Comparison of ENCODE assay signal across 21 cellular contexts in genomic region chr3:63942513-63942912, GRCh38. TPM values are rescaled to one million over a fixed set of nuclear protein-coding genes. Genes with fewer than 3 reads are reported as not detected.
DNase-seq lines count a peak whose midpoint lies in the region; ATAC-seq and TF ChIP-seq lines count a peak whose summit lies in the region.
"Had no signal": no experiment of that assay in that cellular context is flagged by ENCODE, and none has a peak within 500 bp of the region (broad histone marks: within the 10 kb centered on the region; RNA-seq: fewer than 3 reads in every experiment).

No MANE protein-coding gene starts in this region.

- intact Hi-C loops in body of pancreas (cut with DNase I) (no loop called here), psoas muscle (cut with DNase I) (no loop called here)

- peak overlapping the region; percentile 85 for H3K27ac Mint-ChIP-seq in activated naive CD8-positive, alpha-beta T cell treated with anti-CD3 and anti-CD28 coated beads, Interleukin-2, amount 10 ng/mL, durations not matched to agents 7 days and 5 days
- no peak overlapping the region for H3K27ac Mint-ChIP-seq in activated naive CD8-positive, alpha-beta T cell treated with anti-CD3 and anti-CD28 coated beads, Interleukin-2, amount 50 U/mL, for 24 hours
- H3K27ac Mint-ChIP-seq: HFFc6 had no signal

- H3K4me3 Mint-ChIP-seq in activated naive CD8-positive, alpha-beta T cell treated with anti-CD3 and anti-CD28 coated beads, Interleukin-2, amount 10 ng/mL, durations not matched to agents 7 days and 5 days = no peak overlapping the region
- H3K4me3 Mint-ChIP-seq in activated naive CD8-positive, alpha-beta T cell treated with anti-CD3 and anti-CD28 coated beads, Interleukin-2, amount 50 U/mL, for 24 hours = no peak overlapping the region
- H3K4me3 Mint-ChIP-seq: CD4-positive, alpha-beta memory T cell; HFFc6 had no signal

- POLR2A ChIA-PET in activated naive CD8-positive, alpha-beta T cell treated with anti-CD3 and anti-CD28 coated beads, Interleukin-2, amount 10 ng/mL, durations not matched to agents 7 days and 5 days (lab: Charles Lee) = no interaction called here

- TF ChIP-seq CTCF in body of pancreas (IDR thresholded peaks at IDR 0.05) = no peak
- no peak for TF ChIP-seq CTCF in psoas muscle (IDR thresholded peaks at IDR 0.05)

- H3K36me3 ChIP-seq in body of pancreas (replicated peaks in 1 of 2; ENCODE audit: insufficient read depth in 1 of 2, low read depth in 2 of 2) (no peaks in the 10 kb centered on the region), psoas muscle (ENCODE audit: insufficient read depth in 1 of 2, low read depth in 1 of 2) (peaks cover 0 to 4% of the 10 kb centered on the region in 2 donors)
- H3K36me3 ChIP-seq: HAP-1 had no signal

- peaks cover 42% of the 10 kb centered on the region for H3K4me1 Mint-ChIP-seq in activated naive CD8-positive, alpha-beta T cell treated with anti-CD3 and anti-CD28 coated beads, Interleukin-2, amount 10 ng/mL, durations not matched to agents 7 days and 5 days
- peaks cover 60% of the 10 kb centered on the region for H3K4me1 Mint-ChIP-seq in activated naive CD8-positive, alpha-beta T cell treated with anti-CD3 and anti-CD28 coated beads, Interleukin-2, amount 50 U/mL, for 24 hours

- H3K4me1 ChIP-seq in body of pancreas = peaks cover 98% of the 10 kb centered on the region
- H3K4me1 ChIP-seq in psoas muscle = peaks cover 43% of the 10 kb centered on the region

- no peak for TF ChIP-seq POLR2A in body of pancreas (IDR thresholded peaks at IDR 0.05)

- no peaks in the 10 kb centered on the region for H3K9me3 Mint-ChIP-seq in activated naive CD8-positive, alpha-beta T cell treated with anti-CD3 and anti-CD28 coated beads, Interleukin-2, amount 10 ng/mL, durations not matched to agents 7 days and 5 days
- H3K9me3 Mint-ChIP-seq in activated naive CD8-positive, alpha-beta T cell treated with anti-CD3 and anti-CD28 coated beads, Interleukin-2, amount 50 U/mL, for 24 hours = no peaks in the 10 kb centered on the region
- H3K9me3 Mint-ChIP-seq: HFFc6 had no signal

- ATAC-seq in activated naive CD8-positive, alpha-beta T cell treated with anti-CD3 and anti-CD28 coated beads, Interleukin-2, amount 10 ng/mL, durations not matched to agents 7 days and 5 days (ENCODE audit: low read depth) = no peak
- ATAC-seq in activated naive CD8-positive, alpha-beta T cell treated with anti-CD3 and anti-CD28 coated beads, Interleukin-2, amount 50 U/mL, for 24 hours = no peak
- ATAC-seq in body of pancreas (no peak), psoas muscle (peak; percentile 69 to 82 (median 78))

- H3K4me3 ChIP-seq in body of pancreas (no peak overlapping the region), psoas muscle (no peak overlapping the region)
- H3K4me3 ChIP-seq: HAP-1 had no signal

- H3K9me3 ChIP-seq in body of pancreas = no peaks in the 10 kb centered on the region
- H3K9me3 ChIP-seq in psoas muscle = no peaks in the 10 kb centered on the region
- H3K9me3 ChIP-seq: HAP-1 had no signal

- no peaks in the 10 kb centered on the region for H3K27me3 Mint-ChIP-seq in activated naive CD8-positive, alpha-beta T cell treated with anti-CD3 and anti-CD28 coated beads, Interleukin-2, amount 10 ng/mL, durations not matched to agents 7 days and 5 days
- H3K27me3 Mint-ChIP-seq in activated naive CD8-positive, alpha-beta T cell treated with anti-CD3 and anti-CD28 coated beads, Interleukin-2, amount 50 U/mL, for 24 hours = no peaks in the 10 kb centered on the region
- H3K27me3 Mint-ChIP-seq: CD4-positive, alpha-beta memory T cell had no signal

- no peaks in the 10 kb centered on the region for H3K27me3 ChIP-seq in body of pancreas
- H3K27me3 ChIP-seq in psoas muscle (ENCODE audit: insufficient read depth in 3 of 3, low read length in 2 of 3) = no peaks in the 10 kb centered on the region

- DNase-seq in activated naive CD8-positive, alpha-beta T cell treated with anti-CD3 and anti-CD28 coated beads, Interleukin-2, amount 10 ng/mL, durations not matched to agents 7 days and 5 days = no peak
- DNase-seq in activated naive CD8-positive, alpha-beta T cell treated with anti-CD3 and anti-CD28 coated beads, Interleukin-2, amount 50 U/mL, for 24 hours = no peak
- DNase-seq in body of pancreas = no peak
- DNase-seq in psoas muscle = no peak
- no peak for DNase-seq in pons (ENCODE audit: low spot score)
- DNase-seq in NCI-H1694 treated with DMSO at 0.1 percent for 48 hours (lab: John Stamatoyannopoulos, UW) = no peak
- DNase-seq: C1 segment of cervical spinal cord; Calu3; CD4-positive, alpha-beta memory T cell; COR-L47; DMS53; DMS79 treated with DMSO at 0.1 percent for 48 hours; GF-D8; GOT3; HFFc6 had no signal

- H3K36me3 Mint-ChIP-seq in activated naive CD8-positive, alpha-beta T cell treated with anti-CD3 and anti-CD28 coated beads, Interleukin-2, amount 10 ng/mL, durations not matched to agents 7 days and 5 days = peaks cover 33% of the 10 kb centered on the region
- peaks cover 36% of the 10 kb centered on the region for H3K36me3 Mint-ChIP-seq in activated naive CD8-positive, alpha-beta T cell treated with anti-CD3 and anti-CD28 coated beads, Interleukin-2, amount 50 U/mL, for 24 hours (ENCODE audit: low read depth)

- H3K27ac ChIP-seq in body of pancreas (peak overlapping the region in 3 of 4 donors; percentile 37 to 91 (median 90)), psoas muscle (peak overlapping the region; percentile 4)

RNA-seq across cellular contexts. Expression of gene SCAANT1, which starts 30.3 kb away (rescaled TPM):
- total RNA-seq in activated naive CD8-positive, alpha-beta T cell treated with anti-CD3 and anti-CD28 coated beads, Interleukin-2, amount 10 ng/mL, durations not matched to agents 7 days and 5 days = 1 to 10 TPM in 1 of 2 experiments, not detected in 1; 1.8 TPM
- total RNA-seq in body of pancreas (not detected), psoas muscle (not detected)
- not detected for polyA plus RNA-seq in psoas muscle
- total RNA-seq: A172; A673; Calu3; CD4-positive, alpha-beta memory T cell; Daoy; G401; HFFc6 had no signal
- polyA plus RNA-seq: BJ; CD4-positive, alpha-beta memory T cell had no signal

Comparison
In these comparisons a context has a peak if more than half of its experiments do, and no peak if none do; other contexts are left out.
1. ATAC-seq: peak in psoas muscle (4 of 4); none in activated naive CD8-positive, alpha-beta T cell treated with anti-CD3 and anti-CD28 coated beads, Interleukin-2, amount 10 ng/mL, durations not matched to agents 7 days and 5 days (single experiment), activated naive CD8-positive, alpha-beta T cell treated with anti-CD3 and anti-CD28 coated beads, Interleukin-2, amount 50 U/mL, for 24 hours (single experiment) and body of pancreas (single experiment).